15 cellular contexts compared by ENCODE assay signal in the genomic region with DNA sequence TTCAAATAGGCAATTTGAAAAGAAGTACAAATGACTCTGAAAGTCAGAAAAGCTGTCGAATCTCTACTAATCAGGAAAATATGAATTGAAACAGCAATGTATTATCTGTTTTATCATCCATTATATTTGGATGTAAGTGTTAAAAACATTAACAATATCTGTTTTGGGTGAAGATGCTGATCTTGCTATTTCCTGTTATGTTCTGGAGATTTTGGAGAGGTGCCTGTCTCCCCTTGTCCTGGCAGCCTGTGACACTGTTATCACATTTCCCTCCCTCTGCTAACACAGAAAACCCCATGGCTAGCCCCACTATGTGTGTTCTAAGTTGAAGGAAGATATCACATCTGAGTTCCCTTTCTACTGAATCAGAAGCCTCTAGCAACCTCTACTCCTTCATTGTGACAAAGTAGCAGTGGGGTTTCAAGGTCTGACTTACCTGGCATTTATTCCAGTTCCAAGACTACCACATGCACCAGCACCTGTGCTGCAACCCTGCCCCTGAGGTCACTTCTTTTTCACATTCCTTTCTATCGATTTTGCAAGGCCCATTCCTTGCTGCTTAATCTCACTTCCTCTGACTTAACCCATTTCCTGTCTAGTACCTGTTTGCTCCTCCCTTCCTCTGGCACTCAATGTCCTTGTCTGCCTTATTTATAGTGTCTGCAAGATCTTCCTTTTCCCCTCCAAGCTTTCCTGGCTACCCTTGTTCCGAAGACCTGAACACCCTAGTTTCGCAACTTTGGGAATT.
DNase-seq lines count a peak whose midpoint lies in the region; ATAC-seq, FAIRE-seq and TF ChIP-seq lines count a peak whose summit lies in the region.
"Had no signal": no experiment of that assay in that cellular context is flagged by ENCODE, and none has a peak within 500 bp of the region (broad histone marks: within the 10 kb centered on the region; RNA-seq: fewer than 3 reads in every experiment).

No MANE protein-coding gene starts in this region.

- no peaks in the 10 kb centered on the region for H3K27me3 ChIP-seq in OCI-LY3 (ENCODE audit: low read depth, low read length)
- H3K27me3 ChIP-seq: Peyer's patch, stomach had no signal

- TF ChIP-seq POLR2A in H54 (IDR thresholded peaks at IDR 0.05; ENCODE audit: low read depth, low read length), result no peak

- H3K4me3 ChIP-seq in OCI-LY3 (ENCODE audit: low read length), result no peak overlapping the region
- H3K4me3 ChIP-seq: Peyer's patch, prostate gland, stomach had no signal

- FAIRE-seq in H54 (lab: Jason Lieb, UNC), result peak; percentile 90

- no peak overlapping the region for H3K27ac ChIP-seq in OCI-LY3 (ENCODE audit: low read length)
- H3K27ac ChIP-seq: Peyer's patch, prostate gland, stomach had no signal

- no peak overlapping the region for H3K9ac ChIP-seq in OCI-LY3 (ENCODE audit: low read length)

- no peaks in the 10 kb centered on the region for H3K36me3 ChIP-seq in OCI-LY3 (replicated peaks; ENCODE audit: low read depth, low read length)
- H3K36me3 ChIP-seq: Peyer's patch, prostate gland, stomach had no signal

- peak overlapping the region; percentile 22 for H2AFZ ChIP-seq in OCI-LY3 (ENCODE audit: low read depth, low read length)

- peak; percentile 46 for ATAC-seq in GM18870 (IDR thresholded peaks at IDR 0.05; ENCODE audit: unreplicated experiment)
- ATAC-seq in GM18511 (IDR thresholded peaks at IDR 0.05; ENCODE audit: unreplicated experiment), result no peak
- ATAC-seq: activated CD8-positive, alpha-beta memory T cell treated with anti-CD3 and anti-CD28 coated beads, Interleukin-2, amount 10 ng/mL, durations not matched to agents 7 days and 5 days; CD8-positive, alpha-beta T cell had no signal

- no peak overlapping the region for H3K4me2 ChIP-seq in OCI-LY3 (ENCODE audit: low read length)

- DNase-seq in H54 (ENCODE audit: insufficient read length, low spot score) (no peak), iPS DF 19.7 (ENCODE audit: low read depth, low spot score) (peak; percentile 15), NCI-H748 (lab: John Stamatoyannopoulos, UW; ENCODE audit: unreplicated experiment) (no peak), putamen (ENCODE audit: low spot score) (no peak)
- DNase-seq in activated naive CD4-positive, alpha-beta T cell treated with anti-CD3 and anti-CD28 coated beads, Interleukin-2, amount 50 U/mL, for 16 hours, result no peak
- DNase-seq: activated CD8-positive, alpha-beta memory T cell treated with anti-CD3 and anti-CD28 coated beads, Interleukin-2, amount 10 ng/mL, durations not matched to agents 7 days and 5 days; CD8-positive, alpha-beta T cell; Peyer's patch; stimulated activated CD4-positive, alpha-beta T cell treated with anti-CD3 and anti-CD28 coated beads, Interleukin-2, amount 100 ng/mL, for 48 hours; stomach; T1000 had no signal

- H3K79me2 ChIP-seq in OCI-LY3 (ENCODE audit: low read length), result no peaks in the 10 kb centered on the region

- H4K20me1 ChIP-seq in OCI-LY3 (ENCODE audit: insufficient read depth, low read length), result no peaks in the 10 kb centered on the region

- peaks cover 6% of the 10 kb centered on the region; the same call in 1 of the 2 replicates for H3K4me1 ChIP-seq in OCI-LY3 (ENCODE audit: low read length)
- H3K4me1 ChIP-seq: Peyer's patch, prostate gland had no signal

- no peaks in the 10 kb centered on the region for H3K9me3 ChIP-seq in OCI-LY3 (ENCODE audit: insufficient read depth, low read length)
- H3K9me3 ChIP-seq: Peyer's patch, prostate gland, stomach had no signal

- TF ChIP-seq CTCF in OCI-LY3 (IDR thresholded peaks at IDR 0.05; ENCODE audit: low read depth, low read length), result no peak
